ENCODE assay signal across 15 cellular contexts in the genomic region with DNA sequence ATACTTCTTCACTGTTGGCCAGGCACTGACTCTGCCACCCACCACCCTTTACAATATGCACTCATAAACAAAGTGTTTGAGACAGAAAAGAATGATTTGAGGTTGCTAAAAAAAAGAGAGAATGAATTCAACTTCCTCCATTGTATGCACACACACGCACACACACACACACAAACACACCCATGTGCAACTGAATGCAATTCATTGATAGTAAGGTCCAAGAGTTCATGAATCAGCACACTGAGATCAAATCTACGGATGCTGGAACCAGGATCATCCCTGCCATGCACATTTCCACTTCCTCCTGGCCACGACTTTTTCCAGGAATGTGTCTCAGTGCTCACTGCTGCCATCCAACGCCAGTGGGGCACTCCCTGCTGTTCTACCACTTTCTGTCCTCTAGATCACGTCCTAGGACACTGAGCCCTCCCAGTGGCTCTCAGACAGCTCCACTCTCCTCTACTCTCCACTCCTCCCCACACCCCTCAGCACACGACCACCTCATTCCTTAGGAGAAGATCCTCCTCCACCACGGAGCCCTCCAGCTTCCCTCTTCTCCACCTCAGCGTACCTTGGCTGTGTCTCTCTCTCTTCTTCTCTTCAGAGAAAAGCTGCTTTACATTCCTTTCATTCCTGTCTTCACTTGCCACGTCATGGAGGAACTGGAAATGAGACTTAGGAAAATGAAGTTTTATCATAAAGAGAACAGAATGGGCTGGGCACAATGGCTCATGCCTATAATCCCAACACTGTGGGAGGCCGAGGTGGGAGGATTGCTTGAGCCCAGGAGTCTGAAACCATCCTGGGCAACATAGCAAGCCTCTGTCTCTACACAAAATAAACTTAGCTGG. TPM values are rescaled to one million over a fixed set of nuclear protein-coding genes. Genes with fewer than 3 reads are reported as not detected.
DNase-seq lines count a peak whose midpoint lies in the region; ATAC-seq, FAIRE-seq and TF ChIP-seq lines count a peak whose summit lies in the region.
"Had no signal": no experiment of that assay in that cellular context is flagged by ENCODE, and none has a peak within 500 bp of the region (broad histone marks: within the 10 kb centered on the region; RNA-seq: fewer than 3 reads in every experiment).

No MANE protein-coding gene starts in this region.

- no TSS peak for BruUV-seq in HepG2 (replicated peaks; lab: Mats Ljungman, UMichigan)

- DNase-seq in HepG2 (ENCODE audit: low spot score) (peak; percentile 15), right lobe of liver (no peak), SW480 (ENCODE audit: low spot score) (peak; percentile 15), glomerular visceral epithelial cell (ENCODE audit: extremely low spot score) (peak; percentile 25), urothelium cell line (ENCODE audit: low spot score) (peak; percentile 64), T-helper 17 cell (no peak), medulla oblongata (ENCODE audit: extremely low spot score) (no peak)
- DNase-seq: activated CD4-positive, alpha-beta T cell treated with anti-CD3 and anti-CD28 coated beads for 48 hours; NCI-H1092 treated with DMSO at 0.1 percent for 48 hours; NCI-H82; tibial artery had no signal

- H3K79me2 ChIP-seq in HepG2 (ENCODE audit: insufficient read depth, low read length): no peaks in the 10 kb centered on the region

- H3K27ac ChIP-seq in HepG2 (ENCODE audit: extremely low read length, insufficient read depth, low read length) (no peak overlapping the region), right lobe of liver (no peak overlapping the region)
- H3K27ac ChIP-seq: HL-60, tibial artery had no signal

- H3K27me3 Mint-ChIP-seq in T-helper 17 cell: peaks cover 7% of the 10 kb centered on the region

- CTCF ChIA-PET in HepG2 (lab: Yijun Ruan, JAX; ENCODE audit: low intra/inter-chr PET ratio, low total read pairs): no interaction called here

- no peak overlapping the region for H3K4me3 Mint-ChIP-seq in T-helper 17 cell

- H3K4me3 ChIP-seq in HepG2 (replicated peaks in 1 of 3; ENCODE audit: insufficient read depth in 1 of 3, low read depth in 2 of 3, low read length in 3 of 3): no peak overlapping the region
- H3K4me3 ChIP-seq in right lobe of liver: no peak overlapping the region
- H3K4me3 ChIP-seq: tibial artery had no signal

- no peak overlapping the region for H3K27ac Mint-ChIP-seq in T-helper 17 cell

- TF ChIP-seq CTCF in HepG2 (CRISPR knock-in tag; IDR thresholded peaks at IDR 0.05): peak; percentile 48
- TF ChIP-seq CTCF in right lobe of liver (IDR thresholded peaks at IDR 0.05): no peak

- in situ Hi-C loops in HepG2 (cut with HindIII; ENCODE audit: extremely low pct_ligation_motif_present, low pct_unique_long_range_greater_than_20kb): no loop called here

- no peak for TF ChIP-seq POLR2A in HepG2 (IDR thresholded peaks at IDR 0.05; ENCODE audit: insufficient read depth in 1 of 2, low read depth in 2 of 2, low read length in 2 of 2)
- TF ChIP-seq POLR2A in right lobe of liver (IDR thresholded peaks at IDR 0.05): no peak

- peak; percentile 61 for FAIRE-seq in HepG2 (lab: Jason Lieb, UNC)
- FAIRE-seq in urothelium cell line (lab: Jason Lieb, UNC): no peak
- FAIRE-seq: G401.6 had no signal

- H3K36me3 Mint-ChIP-seq in T-helper 17 cell (ENCODE audit: low read depth): no peaks in the 10 kb centered on the region

- TF ChIP-seq RAD21 in HepG2 (CRISPR knock-in tag; IDR thresholded peaks at IDR 0.05): no peak

- WGBS in HepG2 (ENCODE audit: low lambda C conversion rate): 19% methylated on average over 10 of the region's 10 CpGs
- 33% methylated on average over 10 of the region's 10 CpGs for WGBS in right lobe of liver (ENCODE audit: insufficient coverage, low coverage, low lambda C conversion rate, missing lambda C conversion rate)

- intact Hi-C loops in HepG2 (cut with micrococcal nuclease; ENCODE audit: unreplicated experiment) (no loop called here), right lobe of liver (cut with DNase I) (no loop called here)

- POLR2A ChIA-PET in HepG2 (lab: Yijun Ruan, JAX): no interaction called here

- H4K20me1 ChIP-seq in HepG2 (ENCODE audit: insufficient read depth, low read length): no peaks in the 10 kb centered on the region

- no peaks in the 10 kb centered on the region for H3K9me3 ChIP-seq in HepG2 (ENCODE audit: low read length)
- H3K9me3 ChIP-seq in right lobe of liver: no peaks in the 10 kb centered on the region
- H3K9me3 ChIP-seq in T-helper 17 cell (ENCODE audit: control insufficient read depth, low read length, poor library complexity, severe bottlenecking): no peaks in the 10 kb centered on the region
- H3K9me3 ChIP-seq: tibial artery had no signal

- ATAC-seq in HepG2 (peak; percentile 93), right lobe of liver (no peak), T-helper 17 cell (no peak), HG02623 (IDR thresholded peaks at IDR 0.05; ENCODE audit: unreplicated experiment) (no peak)

- no peak overlapping the region for H2AFZ ChIP-seq in HepG2 (ENCODE audit: low read length)

- H3K27me3 ChIP-seq in HepG2 (ENCODE audit: control insufficient read depth in 1 of 2, insufficient read depth in 2 of 2, low read length in 2 of 2): peaks cover 0 to 7% of the 10 kb centered on the region in 2 experiments; a peak in 1 of 5 replicates
- H3K27me3 ChIP-seq in right lobe of liver: no peaks in the 10 kb centered on the region
- H3K27me3 ChIP-seq: tibial artery had no signal

- H3K4me1 Mint-ChIP-seq in T-helper 17 cell: no peaks in the 10 kb centered on the region

- TF ChIP-seq EP300 in HepG2 (IDR thresholded peaks at IDR 0.05; ENCODE audit: low read depth in 2 of 2, low read length in 2 of 2) (no peak), HepG2 (CRISPR knock-in tag; IDR thresholded peaks at IDR 0.05; ENCODE audit: borderline replicate concordance) (no peak)

- H3K36me3 ChIP-seq in HepG2 (replicated peaks in 1 of 2; ENCODE audit: control insufficient read depth in 1 of 2, insufficient read depth in 2 of 2, low read length in 2 of 2): no peaks in the 10 kb centered on the region
- no peaks in the 10 kb centered on the region for H3K36me3 ChIP-seq in right lobe of liver
- H3K36me3 ChIP-seq: tibial artery had no signal

- peak overlapping the region; percentile 13; the same call in 1 of the 2 replicates for H3K4me2 ChIP-seq in HepG2 (ENCODE audit: low read depth, low read length)

- H3K4me1 ChIP-seq in HepG2 (ENCODE audit: insufficient read depth, low read length) (peaks cover 9% of the 10 kb centered on the region), right lobe of liver (no peaks in the 10 kb centered on the region)
- H3K4me1 ChIP-seq: tibial artery had no signal

- H3K9ac ChIP-seq in HepG2 (ENCODE audit: insufficient read depth, low read depth, low read length): no peak overlapping the region

RNA-seq across cellular contexts. Expression of a gene that starts 12.0 kb away (rescaled TPM):
- total RNA-seq in HepG2 (2016; rRNA removed; fragmentation: Illumina TruSeq; extraction: Trizol) (not detected in 2 replicates), right lobe of liver (not detected), T-helper 17 cell (not detected)
- not detected in 2 replicates for total RNA-seq in HepG2 (2016; cell fraction: cytosol; rRNA removed; fragmentation: Illumina TruSeq; extraction: Trizol; ENCODE audit: low read depth)
- not detected in 2 replicates for total RNA-seq in HepG2 (2016; cell fraction: insoluble cytoplasmic fraction; rRNA removed; fragmentation: Illumina TruSeq; extraction: Trizol)
- not detected in 2 replicates for total RNA-seq in HepG2 (2016; cell fraction: membrane; rRNA removed; fragmentation: Illumina TruSeq; extraction: Trizol)
- total RNA-seq in HepG2 (2016; cell fraction: nucleus; rRNA removed; fragmentation: Illumina TruSeq; extraction: Trizol): not detected in 2 replicates
- not detected in 2 replicates for polyA plus RNA-seq in HepG2 (2011; rRNA removed)
- polyA plus RNA-seq in HepG2 (2011; cell fraction: cytosol; rRNA removed): not detected in 2 replicates
- polyA plus RNA-seq in HepG2 (2011; cell fraction: nucleus; rRNA removed): not detected in 2 replicates
- not detected in 2 replicates for polyA plus RNA-seq in HepG2 (2012)
- polyA plus RNA-seq in HepG2 (2016; cell fraction: cytosol; fragmentation: Illumina TruSeq; extraction: Trizol; ENCODE audit: low read depth): not detected in 2 replicates
- not detected in 2 replicates for polyA plus RNA-seq in HepG2 (2016; cell fraction: insoluble cytoplasmic fraction; fragmentation: Illumina TruSeq; extraction: Trizol; ENCODE audit: low read depth)
- not detected in 2 replicates for polyA plus RNA-seq in HepG2 (2016; cell fraction: membrane; fragmentation: Illumina TruSeq; extraction: Trizol; ENCODE audit: low read depth)
- not detected in 2 replicates for polyA plus RNA-seq in HepG2 (2016; cell fraction: nucleus; fragmentation: Illumina TruSeq; extraction: Trizol; ENCODE audit: insufficient read depth, low read depth)
- not detected in 2 replicates for polyA minus RNA-seq in HepG2 (2011; rRNA and poly(A)+ RNA removed; ENCODE audit: low replicate concordance)
- polyA minus RNA-seq in HepG2 (2011; cell fraction: cytosol; rRNA and poly(A)+ RNA removed): not detected in 2 replicates
- not detected in 2 replicates for polyA minus RNA-seq in HepG2 (2011; cell fraction: nucleus; rRNA and poly(A)+ RNA removed)
- total RNA-seq: cardiac septum had no signal

RNA-seq across cellular contexts. Expression of a gene that starts 12.2 kb away (rescaled TPM):
- 0.11 and 0.24 TPM in 2 replicates for total RNA-seq in HepG2 (2016; rRNA removed; fragmentation: Illumina TruSeq; extraction: Trizol)
- total RNA-seq in HepG2 (2016; cell fraction: cytosol; rRNA removed; fragmentation: Illumina TruSeq; extraction: Trizol; ENCODE audit: low read depth): not detected in 2 replicates
- total RNA-seq in HepG2 (2016; cell fraction: insoluble cytoplasmic fraction; rRNA removed; fragmentation: Illumina TruSeq; extraction: Trizol): 0.09 and 0.48 TPM in 2 replicates
- total RNA-seq in HepG2 (2016; cell fraction: membrane; rRNA removed; fragmentation: Illumina TruSeq; extraction: Trizol): 0.12 TPM in 1 of 2 replicates, not detected in the other
- 0.28 and 0.31 TPM in 2 replicates for total RNA-seq in HepG2 (2016; cell fraction: nucleus; rRNA removed; fragmentation: Illumina TruSeq; extraction: Trizol)
- 0.25 and 0.26 TPM in 2 replicates for polyA plus RNA-seq in HepG2 (2011; rRNA removed)
- 0.16 and 0.41 TPM in 2 replicates for polyA plus RNA-seq in HepG2 (2011; cell fraction: cytosol; rRNA removed)
- 0.26 TPM in 1 of 2 replicates, not detected in the other for polyA plus RNA-seq in HepG2 (2011; cell fraction: nucleus; rRNA removed)
- 0.09 and 0.13 TPM in 2 replicates for polyA plus RNA-seq in HepG2 (2012)
- polyA plus RNA-seq in HepG2 (2016; cell fraction: cytosol; fragmentation: Illumina TruSeq; extraction: Trizol; ENCODE audit: low read depth): 0.05 TPM in 1 of 2 replicates, not detected in the other
- polyA plus RNA-seq in HepG2 (2016; cell fraction: insoluble cytoplasmic fraction; fragmentation: Illumina TruSeq; extraction: Trizol; ENCODE audit: low read depth): 0.34 TPM in 1 of 2 replicates, not detected in the other
- 0.15 TPM in 1 of 2 replicates, not detected in the other for polyA plus RNA-seq in HepG2 (2016; cell fraction: membrane; fragmentation: Illumina TruSeq; extraction: Trizol; ENCODE audit: low read depth)
- 0.19 TPM in 1 of 2 replicates, not detected in the other for polyA plus RNA-seq in HepG2 (2016; cell fraction: nucleus; fragmentation: Illumina TruSeq; extraction: Trizol; ENCODE audit: insufficient read depth, low read depth)
- 0.20 and 0.51 TPM in 2 replicates for polyA minus RNA-seq in HepG2 (2011; rRNA and poly(A)+ RNA removed; ENCODE audit: low replicate concordance)
- not detected in 2 replicates for polyA minus RNA-seq in HepG2 (2011; cell fraction: cytosol; rRNA and poly(A)+ RNA removed)
- polyA minus RNA-seq in HepG2 (2011; cell fraction: nucleus; rRNA and poly(A)+ RNA removed): 0.26 and 0.62 TPM in 2 replicates
- not detected for total RNA-seq in right lobe of liver
- not detected for total RNA-seq in T-helper 17 cell
- total RNA-seq: cardiac septum had no signal

Comparison
In these comparisons a context has a peak if more than half of its experiments do, and no peak if none do; other contexts are left out.
1. DNase-seq: peak in HepG2 (single experiment), SW480 (single experiment), glomerular visceral epithelial cell (single experiment) and urothelium cell line (single experiment); none in right lobe of liver (0 of 3), T-helper 17 cell (0 of 3) and medulla oblongata (single experiment).